Comparison of ENCODE assay signal across 18 cellular contexts in genomic region chr9:125822160-125822559, GRCh38.
"Had no signal": no experiment of that assay in that cellular context is flagged by ENCODE, and none has a peak within 500 bp of the region (broad histone marks: within the 10 kb centered on the region; RNA-seq: fewer than 3 reads in every experiment).

No MANE protein-coding gene starts in this region.

- H3K4me3 ChIP-seq: pancreas, skin epidermis, tibial nerve, vagina had no signal

- H3K27me3 ChIP-seq: adrenal gland, gastroesophageal sphincter, pancreas, tibial nerve, vagina had no signal

- H3K27ac ChIP-seq: pancreas, skin epidermis, tibial nerve, vagina had no signal

- H3K9me3 ChIP-seq: gastroesophageal sphincter, pancreas, tibial nerve, vagina had no signal

- ATAC-seq: activated CD4-positive, alpha-beta T cell treated with anti-CD3 and anti-CD28 coated beads for 36 hours; gastroesophageal sphincter; left colon; pancreas had no signal

- H3K36me3 ChIP-seq: adrenal gland, gastroesophageal sphincter, pancreas, tibial nerve, vagina had no signal

- DNase-seq: activated CD4-positive, alpha-beta memory T cell treated with anti-CD3 and anti-CD28 coated beads, Interleukin-2, amount 10 ng/mL, durations not matched to agents 7 days and 5 days; activated CD4-positive, alpha-beta T cell treated with anti-CD3 and anti-CD28 coated beads for 36 hours; activated effector memory CD4-positive, alpha-beta T cell treated with Interleukin-2 at 50 U/mL for 16 hours; activated T-cell treated with anti-CD3 and anti-CD28 coated beads, Interleukin-2, amount 50 U/mL, for 24 hours; adrenal gland; effector CD8-positive, alpha-beta T cell; left colon; midbrain; pancreas; retina; stimulated activated CD4-positive, alpha-beta T cell treated with anti-CD3 and anti-CD28 coated beads, Interleukin-4, amount 100 ng/mL, for 4 hours; stimulated activated CD8-positive, alpha-beta memory T cell treated with anti-CD3 and anti-CD28 coated beads, Interleukin-4, amount 100 ng/mL, for 48 hours; stimulated activated naive CD4-positive, alpha-beta T cell treated with Interleukin-2 at 50 U/mL for 16 hours; substantia nigra had no signal
